ENCODE assay signal across 25 cellular contexts in the genomic region with DNA sequence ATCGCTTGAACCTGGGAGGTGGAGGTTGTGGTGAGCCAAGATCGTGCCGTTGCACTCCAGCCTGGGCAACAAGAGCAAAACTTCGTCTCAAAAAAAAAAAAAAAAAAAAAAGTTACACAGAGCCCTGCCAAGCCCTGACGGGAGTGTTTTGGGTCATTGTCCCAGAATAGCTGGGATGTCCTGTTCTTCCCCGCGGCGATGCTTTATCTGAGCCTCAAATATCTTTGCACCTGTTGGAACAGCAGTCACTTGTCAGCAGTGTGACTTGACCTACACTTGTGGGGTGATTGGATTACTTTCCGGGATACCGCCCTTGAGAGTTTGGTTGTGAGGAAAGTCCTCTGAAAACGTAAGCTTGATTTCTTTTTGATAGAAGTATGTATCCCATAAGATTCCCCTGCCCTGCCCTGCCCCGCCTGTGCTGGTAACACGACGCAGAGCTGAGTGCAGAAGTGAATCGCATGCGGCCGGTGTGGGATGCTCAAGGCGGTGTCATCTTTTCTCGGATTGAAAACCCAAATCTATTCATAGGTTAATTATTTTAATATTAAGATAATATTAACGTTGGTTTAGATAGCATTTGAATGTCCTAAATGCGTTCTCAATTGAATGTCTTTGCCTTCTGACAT. TPM values are rescaled to one million over a fixed set of nuclear protein-coding genes. Genes with fewer than 3 reads are reported as not detected.
A peak's percentile ranks its signal among the peaks of the same experiment; 100 is the strongest.
DNase-seq lines count a peak whose midpoint lies in the region; ATAC-seq and TF ChIP-seq lines count a peak whose summit lies in the region.
"Had no signal": no experiment of that assay in that cellular context is flagged by ENCODE, and none has a peak within 500 bp of the region (broad histone marks: within the 10 kb centered on the region; RNA-seq: fewer than 3 reads in every experiment).

No MANE protein-coding gene starts in this region.

- ATAC-seq in Right ventricle myocardium inferior (peak; percentile 85), HG03175 (IDR thresholded peaks at IDR 0.05; ENCODE audit: unreplicated experiment) (no peak)
- ATAC-seq: HepG2, K562 had no signal

- TF ChIP-seq CTCF in right atrium auricular region (IDR thresholded peaks at IDR 0.05) (no peak), neural crest cell (conservative IDR thresholded peaks at IDR 0.05) (no peak)

- H3K4me1 Mint-ChIP-seq in neural crest cell: peaks cover 20% of the 10 kb centered on the region
- H3K4me1 Mint-ChIP-seq in CD8-positive, alpha-beta memory T cell: peaks cover 9 to 18% (median 13%) of the 10 kb centered on the region in 3 donors

- H3K27ac Mint-ChIP-seq in neural crest cell (ENCODE audit: unreplicated experiment): peak overlapping the region; percentile 27
- no peak overlapping the region for H3K27ac Mint-ChIP-seq in CD8-positive, alpha-beta memory T cell
- H3K27ac Mint-ChIP-seq: CD4-positive, alpha-beta T cell had no signal

- CTCF ChIA-PET in CD8-positive, alpha-beta memory T cell (lab: Charles Lee): no interaction called here

- intact Hi-C loops in Right ventricle myocardium inferior (cut with DNase I) (no loop called here), cardiac septum (cut with DNase I) (no loop called here)

- no peaks in the 10 kb centered on the region for H3K27me3 Mint-ChIP-seq in neural crest cell (ENCODE audit: low read depth)
- H3K27me3 Mint-ChIP-seq in CD8-positive, alpha-beta memory T cell: no peaks in the 10 kb centered on the region
- H3K27me3 Mint-ChIP-seq: CD4-positive, alpha-beta T cell had no signal

- peak overlapping the region; percentile 82 to 90 for H3K27ac ChIP-seq in right atrium auricular region
- H3K27ac ChIP-seq in CD8-positive, alpha-beta memory T cell (ENCODE audit: low read depth, low read length): no peak overlapping the region
- H3K27ac ChIP-seq: 22Rv1, BLaER1, HL-60, RWPE1, SJSA1 had no signal

- H3K9me3 ChIP-seq in right atrium auricular region: no peaks in the 10 kb centered on the region
- no peaks in the 10 kb centered on the region for H3K9me3 ChIP-seq in CD8-positive, alpha-beta memory T cell (ENCODE audit: low read length)
- H3K9me3 ChIP-seq: HAP-1, SJSA1 had no signal

- H3K4me1 ChIP-seq in right atrium auricular region: peaks cover 0 to 13% of the 10 kb centered on the region in 2 donors
- H3K4me1 ChIP-seq in CD8-positive, alpha-beta memory T cell (ENCODE audit: insufficient read depth, low read length): no peaks in the 10 kb centered on the region
- H3K4me1 ChIP-seq: HAP-1, SJSA1 had no signal

- H3K4me3 ChIP-seq in right atrium auricular region: peak overlapping the region; percentile 24 to 25
- no peak overlapping the region for H3K4me3 ChIP-seq in CD8-positive, alpha-beta memory T cell (ENCODE audit: low read length)
- H3K4me3 ChIP-seq: BLaER1, HAP-1, K562, SJSA1 had no signal

- no peaks in the 10 kb centered on the region for H3K36me3 ChIP-seq in right atrium auricular region
- peaks cover 5% of the 10 kb centered on the region for H3K36me3 ChIP-seq in CD8-positive, alpha-beta memory T cell (ENCODE audit: insufficient read depth, low read length)

- POLR2A ChIA-PET in CD8-positive, alpha-beta memory T cell (lab: Charles Lee): interaction anchor here (0.6 kb wide), 1 partner anchor 16 kb away, joined by 3 read pairs; no protein-coding TSS in a partner anchor

- H3K36me3 Mint-ChIP-seq in neural crest cell (ENCODE audit: low read depth): peaks cover 28% of the 10 kb centered on the region
- H3K36me3 Mint-ChIP-seq in CD8-positive, alpha-beta memory T cell: peaks cover 5 to 54% (median 10%) of the 10 kb centered on the region in 3 donors

- H3K9me3 Mint-ChIP-seq in neural crest cell: peaks cover 4% of the 10 kb centered on the region
- peaks cover 0 to 2% (median 0%) of the 10 kb centered on the region in 5 donors for H3K9me3 Mint-ChIP-seq in CD8-positive, alpha-beta memory T cell
- H3K9me3 Mint-ChIP-seq: CD4-positive, alpha-beta T cell had no signal

- no peak overlapping the region for H3K4me3 Mint-ChIP-seq in neural crest cell
- no peak overlapping the region for H3K4me3 Mint-ChIP-seq in CD8-positive, alpha-beta memory T cell
- H3K4me3 Mint-ChIP-seq: CD4-positive, alpha-beta T cell had no signal

- DNase-seq in Right ventricle myocardium inferior (ENCODE audit: missing footprints) (peak; percentile 32), cardiac septum (ENCODE audit: low spot score) (no peak), right atrium auricular region (ENCODE audit: low spot score) (peak; percentile 63), neural crest cell (ENCODE audit: low read depth, low spot score) (no peak), OCI-M2 (lab: John Stamatoyannopoulos, UW; ENCODE audit: unreplicated experiment) (no peak), NCI-H146 (lab: John Stamatoyannopoulos, UW) (no peak)
- no peak for DNase-seq in CD8-positive, alpha-beta memory T cell
- DNase-seq: ACHN; CD4-positive, alpha-beta T cell; MM.1S; NCI-H1048; NCI-H1417 treated with DMSO at 0.1 percent for 48 hours; NCI-H1930; NCI-H226; NCI-H510A treated with DMSO at 0.1 percent for 48 hours; NCI-H748 treated with DMSO at 0.1 percent for 48 hours had no signal

- H3K27me3 ChIP-seq in right atrium auricular region: no peaks in the 10 kb centered on the region
- no peaks in the 10 kb centered on the region for H3K27me3 ChIP-seq in CD8-positive, alpha-beta memory T cell (ENCODE audit: insufficient read depth, low read length, poor library complexity, severe bottlenecking)
- H3K27me3 ChIP-seq: BLaER1, SJSA1 had no signal

RNA-seq across cellular contexts. Expression of gene PCNT, which starts 50.9 kb away (rescaled TPM):
- total RNA-seq in Right ventricle myocardium inferior (27.3 TPM), cardiac septum (21.0 TPM), right atrium auricular region (10 to 100 TPM; 31.7 to 40.3 TPM), neural crest cell (54.8 and 60.4 TPM in 2 replicates)
- total RNA-seq in CD8-positive, alpha-beta memory T cell: 10 to 100 TPM; 54.8 to 60.1 TPM
- polyA plus RNA-seq in CD8-positive, alpha-beta memory T cell: 27.1 TPM

RNA-seq across cellular contexts. Expression of gene C21orf58, which starts 51.2 kb away (rescaled TPM):
- 1.2 TPM for total RNA-seq in Right ventricle myocardium inferior
- total RNA-seq in cardiac septum: 1.4 TPM
- under 1 TPM; 0.31 to 0.74 TPM for total RNA-seq in right atrium auricular region
- total RNA-seq in neural crest cell: 61.0 and 61.5 TPM in 2 replicates
- 10 to 100 TPM; 13.4 to 14.5 TPM for total RNA-seq in CD8-positive, alpha-beta memory T cell
- 0.62 TPM for polyA plus RNA-seq in CD8-positive, alpha-beta memory T cell

Comparison
In these comparisons a context has a peak if more than half of its experiments do, and no peak if none do; other contexts are left out.
1. DNase-seq: peak in Right ventricle myocardium inferior (single experiment) and right atrium auricular region (single experiment); none in cardiac septum (single experiment), neural crest cell (single experiment), OCI-M2 (single experiment), NCI-H146 (single experiment) and CD8-positive, alpha-beta memory T cell (0 of 5).